Comparison of ENCODE assay signal across 10 cellular contexts in genomic region chr12:57834086-57834876, GRCh38. TPM values are rescaled to one million over a fixed set of nuclear protein-coding genes. Genes with fewer than 3 reads are reported as not detected.
DNase-seq lines count a peak whose midpoint lies in the region; ATAC-seq and TF ChIP-seq lines count a peak whose summit lies in the region.
"Had no signal": no experiment of that assay in that cellular context is flagged by ENCODE, and none has a peak within 500 bp of the region (broad histone marks: within the 10 kb centered on the region; RNA-seq: fewer than 3 reads in every experiment).

No MANE protein-coding gene starts in this region.

- H3K9me3 Mint-ChIP-seq in natural killer cell = no peaks in the 10 kb centered on the region
- H3K9me3 Mint-ChIP-seq in natural killer cell treated with Interleukin-12 subunit alpha and Interleukin-12 subunit beta and Interleukin-15 and Interleukin-18, amount 100 ng/mL, for 72 hours = no peaks in the 10 kb centered on the region

- no peak overlapping the region for H2BK5ac ChIP-seq in mesenchymal stem cell (ENCODE audit: low read depth, low read length, poor library complexity, severe bottlenecking)

- no peak for TF ChIP-seq CTCF in natural killer cell (IDR thresholded peaks at IDR 0.05)
- TF ChIP-seq CTCF in vagina (IDR thresholded peaks at IDR 0.05) = no peak

- H3K4ac ChIP-seq in mesenchymal stem cell (ENCODE audit: low read depth in 1 of 2, low read length in 2 of 2) = no peak overlapping the region

- H3K9me3 ChIP-seq in T-helper 17 cell (ENCODE audit: control insufficient read depth, low read length, poor library complexity, severe bottlenecking) (no peaks in the 10 kb centered on the region), mesenchymal stem cell (ENCODE audit: control insufficient read depth, low read length) (no peaks in the 10 kb centered on the region), vagina (no peaks in the 10 kb centered on the region)

- H3K4me1 Mint-ChIP-seq in natural killer cell = peaks cover 63 to 81% of the 10 kb centered on the region in 2 donors
- peaks cover 41 to 50% of the 10 kb centered on the region in 2 donors for H3K4me1 Mint-ChIP-seq in natural killer cell treated with Interleukin-12 subunit alpha and Interleukin-12 subunit beta and Interleukin-15 and Interleukin-18, amount 100 ng/mL, for 72 hours (ENCODE audit: low read depth in 2 of 2)
- H3K4me1 Mint-ChIP-seq in T-helper 17 cell = peaks cover 67% of the 10 kb centered on the region

- H3K36me3 ChIP-seq in mesenchymal stem cell (ENCODE audit: control insufficient read depth in 1 of 2, insufficient read depth in 2 of 2, low read depth in 1 of 2, low read length in 2 of 2) (peaks cover 2 to 27% of the 10 kb centered on the region in 2 experiments), vagina (peaks cover 0 to 4% of the 10 kb centered on the region in 2 donors)

- H2BK15ac ChIP-seq in mesenchymal stem cell (ENCODE audit: low read depth, poor library complexity, severe bottlenecking) = no peak overlapping the region

- H3K79me1 ChIP-seq in mesenchymal stem cell (replicated peaks; ENCODE audit: low read length, poor library complexity, severe bottlenecking) = peaks cover 2% of the 10 kb centered on the region

- H3K4me3 ChIP-seq in mesenchymal stem cell (ENCODE audit: insufficient read depth in 1 of 2, low read depth in 1 of 2, low read length in 2 of 2) (no peak overlapping the region), vagina (peak overlapping the region in 1 of 2 donors; percentile 12)

- H3K27ac Mint-ChIP-seq in natural killer cell (peak overlapping the region in 1 of 2 donors; percentile 95), T-helper 17 cell (peak overlapping the region; percentile 98)
- no peak overlapping the region for H3K27ac Mint-ChIP-seq in natural killer cell treated with Interleukin-12 subunit alpha and Interleukin-12 subunit beta and Interleukin-15 and Interleukin-18, amount 100 ng/mL, for 72 hours

- H3K23ac ChIP-seq in mesenchymal stem cell (ENCODE audit: low read length in 2 of 2) = no peak overlapping the region

- no peak for ATAC-seq in natural killer cell
- no peak for ATAC-seq in natural killer cell treated with Interleukin-12 subunit alpha and Interleukin-12 subunit beta and Interleukin-15 and Interleukin-18, amount 100 ng/mL, for 72 hours
- no peak for ATAC-seq in T-helper 17 cell
- no peak for ATAC-seq in GM18511 (IDR thresholded peaks at IDR 0.05; ENCODE audit: unreplicated experiment)

- H3K27me3 ChIP-seq in mesenchymal stem cell (ENCODE audit: control insufficient read depth in 1 of 2, insufficient read depth in 1 of 2, low read length in 2 of 2) (no peaks in the 10 kb centered on the region), vagina (no peaks in the 10 kb centered on the region)

- no peak overlapping the region for H2BK120ac ChIP-seq in mesenchymal stem cell (ENCODE audit: low read depth, low read length)

- H3K4me2 ChIP-seq in mesenchymal stem cell (ENCODE audit: low read length, poor library complexity, severe bottlenecking) = no peak overlapping the region

- intact Hi-C loops in natural killer cell (cut with micrococcal nuclease) = no loop called here
- intact Hi-C loops in vagina (cut with DNase I) = loop anchor here (5.0 to 10.0 kb wide), 2 partner anchors 59 to 63 kb away; partner anchors contain the start of genes EEF1AKMT3 and METTL1

- H3K4me1 ChIP-seq in mesenchymal stem cell (ENCODE audit: control insufficient read depth, insufficient read depth, low read depth, low read length) (peaks cover 65% of the 10 kb centered on the region), vagina (peaks cover 100% of the 10 kb centered on the region)

- H4K8ac ChIP-seq in mesenchymal stem cell (ENCODE audit: low read length) = no peak overlapping the region

- H3K9ac ChIP-seq in mesenchymal stem cell (ENCODE audit: low read length) = peak overlapping the region; percentile 67

- H2AFZ ChIP-seq in mesenchymal stem cell (ENCODE audit: low read depth, low read length) = no peak overlapping the region

- peak overlapping the region in 1 of 2 experiments; percentile 44 for H3K14ac ChIP-seq in mesenchymal stem cell (ENCODE audit: low read length in 2 of 2)

- DNase-seq in natural killer cell (no peak), T-helper 17 cell (no peak), mesenchymal stem cell (no peak), vagina (ENCODE audit: extremely low spot score in 2 of 2) (no peak), NCI-H2227 (lab: John Stamatoyannopoulos, UW; ENCODE audit: unreplicated experiment) (no peak), hepatic stellate cell (ENCODE audit: low spot score) (no peak)
- DNase-seq in natural killer cell treated with Interleukin-12 subunit alpha and Interleukin-12 subunit beta and Interleukin-15 and Interleukin-18, amount 100 ng/mL, for 72 hours (ENCODE audit: low spot score) = no peak
- DNase-seq: activated CD8-positive, alpha-beta memory T cell treated with anti-CD3 and anti-CD28 coated beads, Interleukin-2, amount 50 U/mL, for 48 hours; DMS79 had no signal

- H3K18ac ChIP-seq in mesenchymal stem cell (ENCODE audit: low read depth in 1 of 2, low read length in 2 of 2) = peak overlapping the region; percentile 19 to 63

- H3K27ac ChIP-seq in mesenchymal stem cell (ENCODE audit: low read length, poor library complexity, severe bottlenecking) (no peak overlapping the region), vagina (peak overlapping the region; percentile 52)

- H3K36me3 Mint-ChIP-seq in natural killer cell (no peaks in the 10 kb centered on the region), T-helper 17 cell (ENCODE audit: low read depth) (no peaks in the 10 kb centered on the region)
- no peaks in the 10 kb centered on the region for H3K36me3 Mint-ChIP-seq in natural killer cell treated with Interleukin-12 subunit alpha and Interleukin-12 subunit beta and Interleukin-15 and Interleukin-18, amount 100 ng/mL, for 72 hours

- no peak overlapping the region for H2BK12ac ChIP-seq in mesenchymal stem cell (ENCODE audit: low read length in 2 of 2)

- peak overlapping the region; percentile 40 for H3K4me3 Mint-ChIP-seq in natural killer cell
- no peak overlapping the region for H3K4me3 Mint-ChIP-seq in natural killer cell treated with Interleukin-12 subunit alpha and Interleukin-12 subunit beta and Interleukin-15 and Interleukin-18, amount 100 ng/mL, for 72 hours
- H3K4me3 Mint-ChIP-seq in T-helper 17 cell = peak overlapping the region; percentile 31

- 29% methylated on average over 1 of the region's 1 CpG for WGBS in mesenchymal stem cell

- TF ChIP-seq POLR2A in vagina (IDR thresholded peaks at IDR 0.05) = no peak

- H3K27me3 Mint-ChIP-seq in natural killer cell (ENCODE audit: low read depth in 2 of 2) = no peaks in the 10 kb centered on the region
- H3K27me3 Mint-ChIP-seq in natural killer cell treated with Interleukin-12 subunit alpha and Interleukin-12 subunit beta and Interleukin-15 and Interleukin-18, amount 100 ng/mL, for 72 hours = no peaks in the 10 kb centered on the region
- H3K27me3 Mint-ChIP-seq in T-helper 17 cell = no peaks in the 10 kb centered on the region

- H4K91ac ChIP-seq in mesenchymal stem cell (ENCODE audit: low read length) = no peak overlapping the region

- peak overlapping the region; percentile 8 for H2AK5ac ChIP-seq in mesenchymal stem cell (ENCODE audit: low read length, severe bottlenecking)

RNA-seq across cellular contexts. Expression of gene CTDSP2, which starts 12.2 kb away (rescaled TPM):
- total RNA-seq in natural killer cell (100 to 1,000 TPM in 2 of 3 donors, 10 to 100 TPM in 1; 93.8 to 135 (median 123) TPM), T-helper 17 cell (100 to 1,000 TPM; 114 to 132 TPM), vagina (108 TPM)
- total RNA-seq in natural killer cell treated with Interleukin-12 subunit alpha and Interleukin-12 subunit beta and Interleukin-15 and Interleukin-18, amount 100 ng/mL, for 72 hours = 10 to 100 TPM; 52.7 to 53.9 TPM
- polyA plus RNA-seq in mesenchymal stem cell (2013, experiment 1 of 2) = 136 TPM
- 129 TPM for polyA plus RNA-seq in mesenchymal stem cell (2013, experiment 2 of 2)

RNA-seq across cellular contexts. Expression of gene AVIL, which starts 15.7 kb away (rescaled TPM):
- total RNA-seq in natural killer cell (1 to 10 TPM in 2 of 3 donors, under 1 TPM in 1; 0.45 to 2.2 (median 1.3) TPM), T-helper 17 cell (1 to 10 TPM; 1.3 to 1.4 TPM), vagina (5.2 TPM)
- total RNA-seq in natural killer cell treated with Interleukin-12 subunit alpha and Interleukin-12 subunit beta and Interleukin-15 and Interleukin-18, amount 100 ng/mL, for 72 hours = 1 to 10 TPM; 1.7 TPM
- 1.6 TPM for polyA plus RNA-seq in mesenchymal stem cell (2013, experiment 1 of 2)
- 1.8 TPM for polyA plus RNA-seq in mesenchymal stem cell (2013, experiment 2 of 2)

RNA-seq across cellular contexts. Expression of gene TSFM, which starts 51.7 kb away (rescaled TPM):
- total RNA-seq in natural killer cell (10 to 100 TPM; 17.6 to 19.7 (median 17.7) TPM), T-helper 17 cell (10 to 100 TPM; 12.5 to 17.9 TPM), vagina (17.9 TPM)
- 10 to 100 TPM; 43.2 to 44.6 TPM for total RNA-seq in natural killer cell treated with Interleukin-12 subunit alpha and Interleukin-12 subunit beta and Interleukin-15 and Interleukin-18, amount 100 ng/mL, for 72 hours
- polyA plus RNA-seq in mesenchymal stem cell (2013, experiment 1 of 2) = 24.5 TPM
- polyA plus RNA-seq in mesenchymal stem cell (2013, experiment 2 of 2) = 25.4 TPM
